Comparison of ENCODE assay signal across 2 cellular contexts in genomic region chr4:28354874-28355273, GRCh38.
TF ChIP-seq lines count a peak whose summit lies in the region.

No MANE protein-coding gene starts in this region.

TF ChIP-seq in H1, 55 proteins besides CTCF, POLR2A, EP300 and RAD21:
- no peak for TF ChIP-seq RXRA (IDR thresholded peaks at IDR 0.05; ENCODE audit: insufficient read depth, low read depth, low read length)
- no peak for TF ChIP-seq YY1 (IDR thresholded peaks at IDR 0.05; ENCODE audit: low read depth, low read length)
- no peak for TF ChIP-seq MAFK (IDR thresholded peaks at IDR 0.05; ENCODE audit: low read depth, low read length)
- no peak for TF ChIP-seq ATF3 (IDR thresholded peaks at IDR 0.05; ENCODE audit: insufficient read depth, low read depth, low read length)
- TF ChIP-seq TEAD4 (IDR thresholded peaks at IDR 0.05; ENCODE audit: low read depth, low read length): no peak
- TF ChIP-seq SP1 (IDR thresholded peaks at IDR 0.05; ENCODE audit: low read depth, low read length): no peak
- TF ChIP-seq ZNF274 (IDR thresholded peaks at IDR 0.05; ENCODE audit: borderline replicate concordance, extremely low read depth, low read length): no peak
- no peak for TF ChIP-seq SUZ12 (IDR thresholded peaks at IDR 0.05; ENCODE audit: low read length)
- no peak for TF ChIP-seq JUN (IDR thresholded peaks at IDR 0.05; ENCODE audit: low read depth, low read length)
TF ChIP-seq in H1: peak in this region for 0.

TF ChIP-seq in GM23338, 12 proteins besides CTCF, POLR2A, EP300 and RAD21:
- TF ChIP-seq STAT1 (IDR thresholded peaks at IDR 0.05; ENCODE audit: unreplicated experiment): no peak
- no peak for TF ChIP-seq NANOG (IDR thresholded peaks at IDR 0.05; ENCODE audit: borderline replicate concordance)
TF ChIP-seq in GM23338: peak in this region for 0.
